In genomic region chr10:132750936-132751335, GRCh38 we compare ENCODE assay signal across 10 cellular contexts. TPM values are rescaled to one million over a fixed set of nuclear protein-coding genes. Genes with fewer than 3 reads are reported as not detected.
"Had no signal": no experiment of that assay in that cellular context is flagged by ENCODE, and none has a peak within 500 bp of the region (broad histone marks: within the 10 kb centered on the region; RNA-seq: fewer than 3 reads in every experiment).

No MANE protein-coding gene starts in this region.

- H3K4me2 ChIP-seq: GM23338 had no signal

- H3K9ac ChIP-seq: GM23248 had no signal

- FAIRE-seq: H54 had no signal

- H2AFZ ChIP-seq: GM23248, GM23338 had no signal

- H3K27ac ChIP-seq: GM23248 had no signal

- H3K4me3 ChIP-seq: GM23248, GM23338, HAP-1 had no signal

- DNase-seq: GM23248, GOT3, H7, H9, HCEC 1CT, HFFc6 had no signal

- H3K9me3 ChIP-seq: HAP-1 had no signal

- H3K36me3 ChIP-seq: HAP-1 had no signal

RNA-seq across cellular contexts. Expression of gene NKX6-2, which starts 35.0 kb away (rescaled TPM):
- total RNA-seq: GM23248, H4, HFFc6 had no signal
